ENCODE assay signal across 1 cellular context in the genomic region with DNA sequence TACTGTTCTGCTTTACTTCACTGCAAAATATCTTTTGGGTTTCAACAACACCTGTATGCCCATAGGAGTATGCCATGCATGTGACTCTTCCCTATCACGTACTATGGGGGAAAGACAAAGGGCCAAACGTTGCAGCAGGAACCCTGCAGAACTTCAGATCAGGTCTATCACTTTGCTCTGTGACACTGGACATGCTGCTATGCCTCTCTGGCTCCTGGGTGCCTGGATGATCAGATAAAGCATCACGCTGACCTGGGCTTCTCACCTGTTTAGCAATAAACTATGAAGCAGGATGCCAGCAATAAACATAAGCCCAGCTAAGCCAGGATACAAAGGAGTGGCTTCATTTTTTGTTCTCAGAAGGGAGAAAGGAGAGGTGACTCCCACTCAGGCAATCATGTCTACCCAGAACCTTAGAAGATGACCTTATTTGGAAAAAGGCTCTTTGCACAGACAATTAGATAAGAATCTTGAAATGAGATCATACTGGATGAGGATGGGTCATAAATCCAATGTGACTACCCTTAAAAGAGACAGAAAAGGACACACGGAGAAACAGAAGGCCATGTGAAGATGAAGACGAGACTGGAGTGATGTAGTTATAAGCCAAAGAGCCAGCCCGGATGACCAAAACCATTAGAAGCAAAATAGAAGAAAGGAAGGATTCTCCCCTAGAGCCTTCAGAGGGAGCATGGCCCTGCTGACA.
TF ChIP-seq lines count a peak whose summit lies in the region.

No MANE protein-coding gene starts in this region.

TF ChIP-seq in K562, 482 proteins besides CTCF, POLR2A, EP300 and RAD21 (continued from another document and continues in another):
- TF ChIP-seq FOXK1 (CRISPR knock-in tag; IDR thresholded peaks at IDR 0.05; ENCODE audit: borderline replicate concordance) (no peak), KAT8 (IDR thresholded peaks at IDR 0.05; ENCODE audit: low read depth) (no peak), SIN3A (IDR thresholded peaks at IDR 0.05; ENCODE audit: borderline replicate concordance in 2 of 2, control insufficient read depth in 1 of 2, low read depth in 2 of 2, low read length in 2 of 2) (no peak), JUNB (CRISPR knock-in tag; conservative IDR thresholded peaks at IDR 0.05) (no peak), SMC3 (conservative IDR thresholded peaks at IDR 0.05; ENCODE audit: insufficient read depth, low read depth, low read length) (no peak), CEBPB (tag; IDR thresholded peaks at IDR 0.05) (no peak), ADNP (tag; IDR thresholded peaks at IDR 0.05) (0 out of 2 replicates have a peak, but pooled peaks have one; percentile 57), RBFOX2 (IDR thresholded peaks at IDR 0.05; ENCODE audit: low read depth, low read length) (no peak), NCOA2 (IDR thresholded peaks at IDR 0.05; ENCODE audit: partially characterized antibody in 2 of 2) (no peak), MTA1 (IDR thresholded peaks at IDR 0.05; ENCODE audit: borderline replicate concordance) (peak; percentile 54; the same call in 1 of the 2 replicates), NR2C2 (CRISPR knock-in tag; IDR thresholded peaks at IDR 0.05) (no peak), NR2C2 (tag; IDR thresholded peaks at IDR 0.05) (peak; percentile 20; the same call in 1 of the 2 replicates), PHF8 (IDR thresholded peaks at IDR 0.05; ENCODE audit: borderline replicate concordance, low read length) (no peak), TCF7 (IDR thresholded peaks at IDR 0.05; ENCODE audit: borderline replicate concordance) (no peak), ZNF175 (CRISPR knock-in tag; IDR thresholded peaks at IDR 0.05; ENCODE audit: low read depth) (peak; percentile 96), ZNF431 (CRISPR knock-in tag; IDR thresholded peaks at IDR 0.05) (no peak), ZNF766 (CRISPR knock-in tag; conservative IDR thresholded peaks at IDR 0.05) (peak; percentile 87), ESRRA (IDR thresholded peaks at IDR 0.05; ENCODE audit: borderline replicate concordance, low read depth) (peak; percentile 97), ETV1 (tag; conservative IDR thresholded peaks at IDR 0.05; ENCODE audit: low read depth) (no peak), KAT2B (IDR thresholded peaks at IDR 0.05; ENCODE audit: low read depth, low read length) (no peak), SMARCC2 (IDR thresholded peaks at IDR 0.05; ENCODE audit: low read depth) (no peak; the same call in 1 of the 2 replicates), ZNF589 (CRISPR knock-in tag; IDR thresholded peaks at IDR 0.05; ENCODE audit: low read depth) (no peak), KLF6 (CRISPR knock-in tag; IDR thresholded peaks at IDR 0.05; ENCODE audit: borderline replicate concordance) (no peak), KLF16 (IDR thresholded peaks at IDR 0.05) (no peak), ZNF696 (CRISPR knock-in tag; conservative IDR thresholded peaks at IDR 0.05) (no peak), ZNF3 (CRISPR knock-in tag; IDR thresholded peaks at IDR 0.05) (no peak), ZNF253 (CRISPR knock-in tag; conservative IDR thresholded peaks at IDR 0.05) (no peak), ELF4 (CRISPR knock-in tag; IDR thresholded peaks at IDR 0.05) (no peak), RBBP5 (IDR thresholded peaks at IDR 0.05; ENCODE audit: borderline replicate concordance, insufficient read depth, low read length, poor library complexity, severe bottlenecking) (no peak), ZNF584 (CRISPR knock-in tag; IDR thresholded peaks at IDR 0.05; ENCODE audit: low read depth) (peak; percentile 96), ZC3H8 (IDR thresholded peaks at IDR 0.05) (no peak), ZNF146 (CRISPR knock-in tag; IDR thresholded peaks at IDR 0.05; ENCODE audit: unreplicated experiment) (no peak), RUNX1 (IDR thresholded peaks at IDR 0.05; ENCODE audit: low read depth) (no peak), MYC (IDR thresholded peaks at IDR 0.05; ENCODE audit: low read depth, low read length) (no peak), MYC (CRISPR knock-in tag; IDR thresholded peaks at IDR 0.05; ENCODE audit: borderline replicate concordance, low read depth) (no peak), PTTG1 (tag; IDR thresholded peaks at IDR 0.05; ENCODE audit: low read depth) (no peak), NFATC3 (IDR thresholded peaks at IDR 0.05) (no peak), CBX1 (IDR thresholded peaks at IDR 0.05; ENCODE audit: low read depth) (no peak), ZNF77 (CRISPR knock-in tag; IDR thresholded peaks at IDR 0.05) (no peak), NCOA1 (IDR thresholded peaks at IDR 0.05; ENCODE audit: low read depth) (no peak), SMARCE1 (IDR thresholded peaks at IDR 0.05) (peak; percentile 64; the same call in 1 of the 2 replicates), FOSL1 (tag; conservative IDR thresholded peaks at IDR 0.05) (peak; percentile 84), ZBTB17 (CRISPR knock-in tag; IDR thresholded peaks at IDR 0.05) (no peak), MEF2A (IDR thresholded peaks at IDR 0.05; ENCODE audit: control insufficient read depth, low read depth, low read length) (no peak)
- TF ChIP-seq, protein P1, sequence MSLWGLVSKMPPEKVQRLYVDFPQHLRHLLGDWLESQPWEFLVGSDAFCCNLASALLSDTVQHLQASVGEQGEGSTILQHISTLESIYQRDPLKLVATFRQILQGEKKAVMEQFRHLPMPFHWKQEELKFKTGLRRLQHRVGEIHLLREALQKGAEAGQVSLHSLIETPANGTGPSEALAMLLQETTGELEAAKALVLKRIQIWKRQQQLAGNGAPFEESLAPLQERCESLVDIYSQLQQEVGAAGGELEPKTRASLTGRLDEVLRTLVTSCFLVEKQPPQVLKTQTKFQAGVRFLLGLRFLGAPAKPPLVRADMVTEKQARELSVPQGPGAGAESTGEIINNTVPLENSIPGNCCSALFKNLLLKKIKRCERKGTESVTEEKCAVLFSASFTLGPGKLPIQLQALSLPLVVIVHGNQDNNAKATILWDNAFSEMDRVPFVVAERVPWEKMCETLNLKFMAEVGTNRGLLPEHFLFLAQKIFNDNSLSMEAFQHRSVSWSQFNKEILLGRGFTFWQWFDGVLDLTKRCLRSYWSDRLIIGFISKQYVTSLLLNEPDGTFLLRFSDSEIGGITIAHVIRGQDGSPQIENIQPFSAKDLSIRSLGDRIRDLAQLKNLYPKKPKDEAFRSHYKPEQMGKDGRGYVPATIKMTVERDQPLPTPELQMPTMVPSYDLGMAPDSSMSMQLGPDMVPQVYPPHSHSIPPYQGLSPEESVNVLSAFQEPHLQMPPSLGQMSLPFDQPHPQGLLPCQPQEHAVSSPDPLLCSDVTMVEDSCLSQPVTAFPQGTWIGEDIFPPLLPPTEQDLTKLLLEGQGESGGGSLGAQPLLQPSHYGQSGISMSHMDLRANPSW (CRISPR knock-in tag; IDR thresholded peaks at IDR 0.05), result no peak
- TF ChIP-seq, protein P2, sequence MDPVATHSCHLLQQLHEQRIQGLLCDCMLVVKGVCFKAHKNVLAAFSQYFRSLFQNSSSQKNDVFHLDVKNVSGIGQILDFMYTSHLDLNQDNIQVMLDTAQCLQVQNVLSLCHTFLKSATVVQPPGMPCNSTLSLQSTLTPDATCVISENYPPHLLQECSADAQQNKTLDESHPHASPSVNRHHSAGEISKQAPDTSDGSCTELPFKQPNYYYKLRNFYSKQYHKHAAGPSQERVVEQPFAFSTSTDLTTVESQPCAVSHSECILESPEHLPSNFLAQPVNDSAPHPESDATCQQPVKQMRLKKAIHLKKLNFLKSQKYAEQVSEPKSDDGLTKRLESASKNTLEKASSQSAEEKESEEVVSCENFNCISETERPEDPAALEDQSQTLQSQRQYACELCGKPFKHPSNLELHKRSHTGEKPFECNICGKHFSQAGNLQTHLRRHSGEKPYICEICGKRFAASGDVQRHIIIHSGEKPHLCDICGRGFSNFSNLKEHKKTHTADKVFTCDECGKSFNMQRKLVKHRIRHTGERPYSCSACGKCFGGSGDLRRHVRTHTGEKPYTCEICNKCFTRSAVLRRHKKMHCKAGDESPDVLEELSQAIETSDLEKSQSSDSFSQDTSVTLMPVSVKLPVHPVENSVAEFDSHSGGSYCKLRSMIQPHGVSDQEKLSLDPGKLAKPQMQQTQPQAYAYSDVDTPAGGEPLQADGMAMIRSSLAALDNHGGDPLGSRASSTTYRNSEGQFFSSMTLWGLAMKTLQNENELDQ (CRISPR knock-in tag; IDR thresholded peaks at IDR 0.05; ENCODE audit: borderline replicate concordance), result no peak
- TF ChIP-seq, protein P3, sequence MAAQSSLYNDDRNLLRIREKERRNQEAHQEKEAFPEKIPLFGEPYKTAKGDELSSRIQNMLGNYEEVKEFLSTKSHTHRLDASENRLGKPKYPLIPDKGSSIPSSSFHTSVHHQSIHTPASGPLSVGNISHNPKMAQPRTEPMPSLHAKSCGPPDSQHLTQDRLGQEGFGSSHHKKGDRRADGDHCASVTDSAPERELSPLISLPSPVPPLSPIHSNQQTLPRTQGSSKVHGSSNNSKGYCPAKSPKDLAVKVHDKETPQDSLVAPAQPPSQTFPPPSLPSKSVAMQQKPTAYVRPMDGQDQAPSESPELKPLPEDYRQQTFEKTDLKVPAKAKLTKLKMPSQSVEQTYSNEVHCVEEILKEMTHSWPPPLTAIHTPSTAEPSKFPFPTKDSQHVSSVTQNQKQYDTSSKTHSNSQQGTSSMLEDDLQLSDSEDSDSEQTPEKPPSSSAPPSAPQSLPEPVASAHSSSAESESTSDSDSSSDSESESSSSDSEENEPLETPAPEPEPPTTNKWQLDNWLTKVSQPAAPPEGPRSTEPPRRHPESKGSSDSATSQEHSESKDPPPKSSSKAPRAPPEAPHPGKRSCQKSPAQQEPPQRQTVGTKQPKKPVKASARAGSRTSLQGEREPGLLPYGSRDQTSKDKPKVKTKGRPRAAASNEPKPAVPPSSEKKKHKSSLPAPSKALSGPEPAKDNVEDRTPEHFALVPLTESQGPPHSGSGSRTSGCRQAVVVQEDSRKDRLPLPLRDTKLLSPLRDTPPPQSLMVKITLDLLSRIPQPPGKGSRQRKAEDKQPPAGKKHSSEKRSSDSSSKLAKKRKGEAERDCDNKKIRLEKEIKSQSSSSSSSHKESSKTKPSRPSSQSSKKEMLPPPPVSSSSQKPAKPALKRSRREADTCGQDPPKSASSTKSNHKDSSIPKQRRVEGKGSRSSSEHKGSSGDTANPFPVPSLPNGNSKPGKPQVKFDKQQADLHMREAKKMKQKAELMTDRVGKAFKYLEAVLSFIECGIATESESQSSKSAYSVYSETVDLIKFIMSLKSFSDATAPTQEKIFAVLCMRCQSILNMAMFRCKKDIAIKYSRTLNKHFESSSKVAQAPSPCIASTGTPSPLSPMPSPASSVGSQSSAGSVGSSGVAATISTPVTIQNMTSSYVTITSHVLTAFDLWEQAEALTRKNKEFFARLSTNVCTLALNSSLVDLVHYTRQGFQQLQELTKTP (IDR thresholded peaks at IDR 0.05; ENCODE audit: low read depth in 1 of 2, partially characterized antibody in 2 of 2), result no peak
- TF ChIP-seq, protein P4, sequence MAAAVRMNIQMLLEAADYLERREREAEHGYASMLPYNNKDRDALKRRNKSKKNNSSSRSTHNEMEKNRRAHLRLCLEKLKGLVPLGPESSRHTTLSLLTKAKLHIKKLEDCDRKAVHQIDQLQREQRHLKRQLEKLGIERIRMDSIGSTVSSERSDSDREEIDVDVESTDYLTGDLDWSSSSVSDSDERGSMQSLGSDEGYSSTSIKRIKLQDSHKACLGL (CRISPR knock-in tag; IDR thresholded peaks at IDR 0.05; ENCODE audit: borderline replicate concordance, poor library complexity, severe bottlenecking), result no peak
- TF ChIP-seq, protein P5, sequence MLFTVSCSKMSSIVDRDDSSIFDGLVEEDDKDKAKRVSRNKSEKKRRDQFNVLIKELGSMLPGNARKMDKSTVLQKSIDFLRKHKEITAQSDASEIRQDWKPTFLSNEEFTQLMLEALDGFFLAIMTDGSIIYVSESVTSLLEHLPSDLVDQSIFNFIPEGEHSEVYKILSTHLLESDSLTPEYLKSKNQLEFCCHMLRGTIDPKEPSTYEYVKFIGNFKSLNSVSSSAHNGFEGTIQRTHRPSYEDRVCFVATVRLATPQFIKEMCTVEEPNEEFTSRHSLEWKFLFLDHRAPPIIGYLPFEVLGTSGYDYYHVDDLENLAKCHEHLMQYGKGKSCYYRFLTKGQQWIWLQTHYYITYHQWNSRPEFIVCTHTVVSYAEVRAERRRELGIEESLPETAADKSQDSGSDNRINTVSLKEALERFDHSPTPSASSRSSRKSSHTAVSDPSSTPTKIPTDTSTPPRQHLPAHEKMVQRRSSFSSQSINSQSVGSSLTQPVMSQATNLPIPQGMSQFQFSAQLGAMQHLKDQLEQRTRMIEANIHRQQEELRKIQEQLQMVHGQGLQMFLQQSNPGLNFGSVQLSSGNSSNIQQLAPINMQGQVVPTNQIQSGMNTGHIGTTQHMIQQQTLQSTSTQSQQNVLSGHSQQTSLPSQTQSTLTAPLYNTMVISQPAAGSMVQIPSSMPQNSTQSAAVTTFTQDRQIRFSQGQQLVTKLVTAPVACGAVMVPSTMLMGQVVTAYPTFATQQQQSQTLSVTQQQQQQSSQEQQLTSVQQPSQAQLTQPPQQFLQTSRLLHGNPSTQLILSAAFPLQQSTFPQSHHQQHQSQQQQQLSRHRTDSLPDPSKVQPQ (CRISPR knock-in tag; IDR thresholded peaks at IDR 0.05; ENCODE audit: borderline replicate concordance), result no peak
- TF ChIP-seq, protein P6, sequence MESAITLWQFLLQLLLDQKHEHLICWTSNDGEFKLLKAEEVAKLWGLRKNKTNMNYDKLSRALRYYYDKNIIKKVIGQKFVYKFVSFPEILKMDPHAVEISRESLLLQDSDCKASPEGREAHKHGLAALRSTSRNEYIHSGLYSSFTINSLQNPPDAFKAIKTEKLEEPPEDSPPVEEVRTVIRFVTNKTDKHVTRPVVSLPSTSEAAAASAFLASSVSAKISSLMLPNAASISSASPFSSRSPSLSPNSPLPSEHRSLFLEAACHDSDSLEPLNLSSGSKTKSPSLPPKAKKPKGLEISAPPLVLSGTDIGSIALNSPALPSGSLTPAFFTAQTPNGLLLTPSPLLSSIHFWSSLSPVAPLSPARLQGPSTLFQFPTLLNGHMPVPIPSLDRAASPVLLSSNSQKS (CRISPR knock-in tag; IDR thresholded peaks at IDR 0.05), result no peak
- TF ChIP-seq, protein P7, sequence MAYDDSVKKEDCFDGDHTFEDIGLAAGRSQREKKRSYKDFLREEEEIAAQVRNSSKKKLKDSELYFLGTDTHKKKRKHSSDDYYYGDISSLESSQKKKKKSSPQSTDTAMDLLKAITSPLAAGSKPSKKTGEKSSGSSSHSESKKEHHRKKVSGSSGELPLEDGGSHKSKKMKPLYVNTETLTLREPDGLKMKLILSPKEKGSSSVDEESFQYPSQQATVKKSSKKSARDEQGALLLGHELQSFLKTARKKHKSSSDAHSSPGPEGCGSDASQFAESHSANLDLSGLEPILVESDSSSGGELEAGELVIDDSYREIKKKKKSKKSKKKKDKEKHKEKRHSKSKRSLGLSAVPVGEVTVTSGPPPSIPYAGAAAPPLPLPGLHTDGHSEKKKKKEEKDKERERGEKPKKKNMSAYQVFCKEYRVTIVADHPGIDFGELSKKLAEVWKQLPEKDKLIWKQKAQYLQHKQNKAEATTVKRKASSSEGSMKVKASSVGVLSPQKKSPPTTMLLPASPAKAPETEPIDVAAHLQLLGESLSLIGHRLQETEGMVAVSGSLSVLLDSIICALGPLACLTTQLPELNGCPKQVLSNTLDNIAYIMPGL (CRISPR knock-in tag; IDR thresholded peaks at IDR 0.05), result no peak
